Comparison of ENCODE assay signal across 17 cellular contexts in the genomic region with DNA sequence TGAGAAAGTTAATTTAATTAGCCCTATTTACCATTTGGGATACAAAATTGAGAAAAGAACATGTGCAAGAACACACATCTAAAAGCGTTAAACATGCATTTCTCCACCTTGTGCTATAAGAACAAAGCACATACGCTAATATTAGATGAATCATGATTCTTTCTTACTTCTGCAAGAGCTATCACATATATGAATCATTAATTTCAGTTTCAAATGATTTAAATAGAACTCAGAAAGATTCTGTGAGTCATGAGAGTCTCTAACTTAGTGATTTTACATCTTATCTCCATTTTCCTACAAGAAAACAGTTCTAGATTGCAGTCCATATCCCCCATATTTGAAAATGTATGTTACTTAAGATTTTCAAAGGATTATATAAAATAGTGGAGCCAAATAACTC.
DNase-seq lines count a peak whose midpoint lies in the region; ATAC-seq, FAIRE-seq and TF ChIP-seq lines count a peak whose summit lies in the region.
"Had no signal": no experiment of that assay in that cellular context is flagged by ENCODE, and none has a peak within 500 bp of the region (broad histone marks: within the 10 kb centered on the region; RNA-seq: fewer than 3 reads in every experiment).

No MANE protein-coding gene starts in this region.

- TF ChIP-seq RAD21 in IMR-90 (IDR thresholded peaks at IDR 0.05; ENCODE audit: low read length): no peak

- H2BK120ac ChIP-seq in IMR-90 (ENCODE audit: low read depth, low read length): no peak overlapping the region

- no peaks in the 10 kb centered on the region for H3K9me3 ChIP-seq in IMR-90 (ENCODE audit: control insufficient read depth, insufficient read depth, low read length)
- H3K9me3 ChIP-seq in gastrocnemius medialis: no peaks in the 10 kb centered on the region
- H3K9me3 ChIP-seq: lower lobe of right lung, SJSA1 had no signal

- no peak overlapping the region for H2BK5ac ChIP-seq in IMR-90 (ENCODE audit: low read depth, low read length, poor library complexity, severe bottlenecking)

- intact Hi-C loops in IMR-90 (cut with micrococcal nuclease) (no loop called here), gastrocnemius medialis (cut with DNase I; ENCODE audit: low total_unique reads) (no loop called here)

- H2AFZ ChIP-seq in IMR-90 (replicated peaks; ENCODE audit: low read length, poor library complexity): no peak overlapping the region

- H3K27ac ChIP-seq in IMR-90 (ENCODE audit: insufficient read depth, low read length) (no peak overlapping the region), gastrocnemius medialis (no peak overlapping the region)
- H3K27ac ChIP-seq: lower lobe of right lung, SJSA1 had no signal

- H3K4ac ChIP-seq in IMR-90 (ENCODE audit: low read depth, low read length): no peak overlapping the region

- no peak overlapping the region for H4K8ac ChIP-seq in IMR-90 (ENCODE audit: low read depth in 2 of 2, low read length in 2 of 2)

- no CpG with 5 or more reads among the region's 2 CpGs for WGBS in IMR-90 (ENCODE audit: extremely low coverage in 2 of 2, insufficient read length in 1 of 2), 2 experiments

- H3K4me3 ChIP-seq in IMR-90 (ENCODE audit: insufficient read depth, low read depth, low read length): no peak overlapping the region
- no peak overlapping the region for H3K4me3 ChIP-seq in bronchial epithelial cell (ENCODE audit: low read depth, low read length)
- H3K4me3 ChIP-seq in gastrocnemius medialis: no peak overlapping the region
- H3K4me3 ChIP-seq: BLaER1 treated with 17β-estradiol and CSF1 and Interleukin-3, amounts not matched to agents 10 nM and 100 nM; K562; lower lobe of right lung; SJSA1 had no signal

- CTCF ChIA-PET in IMR-90 (lab: Yijun Ruan, JAX): no interaction called here

- BruUV-seq in IMR-90 (replicated peaks; lab: Mats Ljungman, UMichigan): no TSS peak

- H2AK5ac ChIP-seq in IMR-90 (ENCODE audit: low read depth, low read length): no peak overlapping the region

- H3K4me1 ChIP-seq in IMR-90 (ENCODE audit: control insufficient read depth, insufficient read depth, low read length) (no peaks in the 10 kb centered on the region), gastrocnemius medialis (peaks cover 0 to 11% of the 10 kb centered on the region in 2 donors)
- H3K4me1 ChIP-seq: lower lobe of right lung, SJSA1 had no signal

- no peaks in the 10 kb centered on the region for H3K36me3 ChIP-seq in IMR-90 (ENCODE audit: control insufficient read depth, insufficient read depth, low read length)
- no peaks in the 10 kb centered on the region for H3K36me3 ChIP-seq in bronchial epithelial cell (ENCODE audit: control insufficient read depth, insufficient read depth, low read length)
- H3K36me3 ChIP-seq in gastrocnemius medialis: no peaks in the 10 kb centered on the region
- H3K36me3 ChIP-seq: BLaER1 treated with 17β-estradiol and CSF1 and Interleukin-3, amounts not matched to agents 10 nM and 100 nM; lower lobe of right lung; SJSA1 had no signal

- no peak overlapping the region for H4K5ac ChIP-seq in IMR-90 (ENCODE audit: low read depth, low read length)

- FAIRE-seq in bronchial epithelial cell (lab: Jason Lieb, UNC): no peak
- FAIRE-seq: K562, TTC549 had no signal

- H3K14ac ChIP-seq in IMR-90 (replicated peaks; ENCODE audit: low read depth, low read length): no peak overlapping the region

- ATAC-seq in GM21576 (IDR thresholded peaks at IDR 0.05; ENCODE audit: unreplicated experiment) (peak; percentile 52), IMR-90 (ENCODE audit: low read depth) (no peak), gastrocnemius medialis (no peak), HG03521 (IDR thresholded peaks at IDR 0.05; ENCODE audit: unreplicated experiment) (no peak)
- ATAC-seq: K562; lower lobe of right lung; naive thymus-derived CD4-positive, alpha-beta T cell had no signal

- H4K91ac ChIP-seq in IMR-90 (ENCODE audit: insufficient read depth, low read depth, low read length): no peak overlapping the region

- TF ChIP-seq POLR2A in IMR-90 (IDR thresholded peaks at IDR 0.05; ENCODE audit: low read depth, low read length): no peak
- no peak for TF ChIP-seq POLR2A in gastrocnemius medialis (IDR thresholded peaks at IDR 0.05)

- H3K9me1 ChIP-seq in IMR-90 (ENCODE audit: insufficient read depth, low read length): no peaks in the 10 kb centered on the region

- no peak overlapping the region for H2BK20ac ChIP-seq in IMR-90 (ENCODE audit: low read depth, low read length)

- in situ Hi-C loops in IMR-90 (cut with MboI; ENCODE audit: low sequenced_read_pairs) (no loop called here), gastrocnemius medialis (cut with MboI; ENCODE audit: low sequenced_read_pairs in 4 of 4) (loop anchor here in 1 of 4 donors (10.0 kb wide), 1 partner anchor 136 kb away; no protein-coding TSS in a partner anchor)

- POLR2A ChIA-PET in IMR-90 (lab: Charles Lee; ENCODE audit: unreplicated experiment): no interaction called here

- no peak overlapping the region for H2AK9ac ChIP-seq in IMR-90 (replicated peaks; ENCODE audit: low read depth, low read length, poor library complexity)

- no peaks in the 10 kb centered on the region for H3K27me3 ChIP-seq in IMR-90 (ENCODE audit: control insufficient read depth, insufficient read depth, low read length)
- H3K27me3 ChIP-seq in bronchial epithelial cell (ENCODE audit: control insufficient read depth, insufficient read depth, low read length): no peaks in the 10 kb centered on the region
- no peaks in the 10 kb centered on the region for H3K27me3 ChIP-seq in gastrocnemius medialis
- H3K27me3 ChIP-seq: BLaER1 treated with 17β-estradiol and CSF1 and Interleukin-3, amounts not matched to agents 10 nM and 100 nM; SJSA1 had no signal

- no peak overlapping the region for H3K18ac ChIP-seq in IMR-90 (ENCODE audit: low read depth, low read length)

- H3K56ac ChIP-seq in IMR-90 (ENCODE audit: extremely low read depth, insufficient read depth, low read length): no peak overlapping the region

- no peak overlapping the region for H3K23ac ChIP-seq in IMR-90 (ENCODE audit: low read depth, low read length)

- H3K9ac ChIP-seq in IMR-90 (ENCODE audit: low read depth, low read length): no peak overlapping the region
- H3K9ac ChIP-seq: BLaER1 treated with 17β-estradiol and CSF1 and Interleukin-3, amounts not matched to agents 10 nM and 100 nM had no signal

- no peak overlapping the region for H3K4me2 ChIP-seq in IMR-90 (ENCODE audit: low read depth, low read length)

- no peak overlapping the region for H2BK15ac ChIP-seq in IMR-90 (ENCODE audit: low read depth, low read length)

- no peaks in the 10 kb centered on the region for H4K20me1 ChIP-seq in IMR-90 (ENCODE audit: insufficient read depth, low read length)
- H4K20me1 ChIP-seq: BLaER1 treated with 17β-estradiol and CSF1 and Interleukin-3, amounts not matched to agents 10 nM and 100 nM had no signal

- no peaks in the 10 kb centered on the region for H3K79me1 ChIP-seq in IMR-90 (ENCODE audit: low read depth in 1 of 2, low read length in 2 of 2)

- dilution Hi-C loops in IMR-90 (cut with HindIII; ENCODE audit: low sequenced_read_pairs, unreplicated experiment): no loop called here

- TF ChIP-seq CTCF in GM10266 (IDR thresholded peaks at IDR 0.05; ENCODE audit: control insufficient read depth, insufficient read depth, low read depth, missing control alignments) (no peak), IMR-90 (conservative IDR thresholded peaks at IDR 0.05; ENCODE audit: low read depth, low read length) (no peak), bronchial epithelial cell (IDR thresholded peaks at IDR 0.05; ENCODE audit: insufficient read depth, low read length, severe bottlenecking) (no peak), gastrocnemius medialis (IDR thresholded peaks at IDR 0.05 in 4 of 5, conservative IDR thresholded peaks at IDR 0.05 in 1 of 5) (no peak)

- DNase-seq in GM10266 (ENCODE audit: extremely low spot score) (peak; percentile 14), IMR-90 (peak; percentile 41), bronchial epithelial cell (ENCODE audit: low read depth) (peak; percentile 84), NCI-H2227 (lab: John Stamatoyannopoulos, UW; ENCODE audit: unreplicated experiment) (no peak), gastrocnemius medialis (no peak), NCI-H146 treated with DMSO at 0.1 percent for 48 hours (lab: John Stamatoyannopoulos, UW; ENCODE audit: unreplicated experiment) (no peak)
- DNase-seq: lower lobe of right lung; naive thymus-derived CD4-positive, alpha-beta T cell; NCI-H1436 treated with DMSO at 0.1 percent for 48 hours; NCI-H446; substantia nigra had no signal

TF ChIP-seq in IMR-90, 13 proteins besides CTCF, POLR2A, EP300 and RAD21 (continues in another document):
- no peak for TF ChIP-seq NFE2L2 (IDR thresholded peaks at IDR 0.05; ENCODE audit: low read depth, low read length)
- no peak for TF ChIP-seq MXI1 (IDR thresholded peaks at IDR 0.05; ENCODE audit: borderline replicate concordance, low read depth, low read length)
- TF ChIP-seq CHD1 (IDR thresholded peaks at IDR 0.05; ENCODE audit: low read depth, low read length): no peak
- TF ChIP-seq MAZ (IDR thresholded peaks at IDR 0.05; ENCODE audit: borderline replicate concordance, low read depth, low read length): no peak
- TF ChIP-seq FOS (IDR thresholded peaks at IDR 0.05; ENCODE audit: low read depth, low read length): no peak
- no peak for TF ChIP-seq CEBPB (IDR thresholded peaks at IDR 0.05; ENCODE audit: low read depth, low read length)
- TF ChIP-seq, protein P1, sequence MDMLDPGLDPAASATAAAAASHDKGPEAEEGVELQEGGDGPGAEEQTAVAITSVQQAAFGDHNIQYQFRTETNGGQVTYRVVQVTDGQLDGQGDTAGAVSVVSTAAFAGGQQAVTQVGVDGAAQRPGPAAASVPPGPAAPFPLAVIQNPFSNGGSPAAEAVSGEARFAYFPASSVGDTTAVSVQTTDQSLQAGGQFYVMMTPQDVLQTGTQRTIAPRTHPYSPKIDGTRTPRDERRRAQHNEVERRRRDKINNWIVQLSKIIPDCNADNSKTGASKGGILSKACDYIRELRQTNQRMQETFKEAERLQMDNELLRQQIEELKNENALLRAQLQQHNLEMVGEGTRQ (IDR thresholded peaks at IDR 0.05; ENCODE audit: low read depth, low read length): no peak
- TF ChIP-seq SMC3 (IDR thresholded peaks at IDR 0.05; ENCODE audit: low read depth, low read length): no peak
- no peak for TF ChIP-seq RCOR1 (IDR thresholded peaks at IDR 0.05; ENCODE audit: insufficient replicate concordance, low read length)
- TF ChIP-seq BHLHE40 (IDR thresholded peaks at IDR 0.05; ENCODE audit: low read depth, low read length): no peak
- TF ChIP-seq, protein P2, sequence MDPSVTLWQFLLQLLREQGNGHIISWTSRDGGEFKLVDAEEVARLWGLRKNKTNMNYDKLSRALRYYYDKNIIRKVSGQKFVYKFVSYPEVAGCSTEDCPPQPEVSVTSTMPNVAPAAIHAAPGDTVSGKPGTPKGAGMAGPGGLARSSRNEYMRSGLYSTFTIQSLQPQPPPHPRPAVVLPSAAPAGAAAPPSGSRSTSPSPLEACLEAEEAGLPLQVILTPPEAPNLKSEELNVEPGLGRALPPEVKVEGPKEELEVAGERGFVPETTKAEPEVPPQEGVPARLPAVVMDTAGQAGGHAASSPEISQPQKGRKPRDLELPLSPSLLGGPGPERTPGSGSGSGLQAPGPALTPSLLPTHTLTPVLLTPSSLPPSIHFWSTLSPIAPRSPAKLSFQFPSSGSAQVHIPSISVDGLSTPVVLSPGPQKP (IDR thresholded peaks at IDR 0.05; ENCODE audit: borderline replicate concordance, low read depth, low read length): no peak
- no peak for TF ChIP-seq RFX5 (IDR thresholded peaks at IDR 0.05; ENCODE audit: low read depth, low read length)

Comparison
In these comparisons a context has a peak if more than half of its experiments do, and no peak if none do; other contexts are left out.
1. DNase-seq: peak in GM10266 (single experiment), IMR-90 (single experiment) and bronchial epithelial cell (single experiment); none in NCI-H2227 (single experiment), gastrocnemius medialis (0 of 2) and NCI-H146 treated with DMSO at 0.1 percent for 48 hours (single experiment).